Comparison of ENCODE assay signal across 11 cellular contexts in genomic region chr1:244413736-244414135, GRCh38. TPM values are rescaled to one million over a fixed set of nuclear protein-coding genes. Genes with fewer than 3 reads are reported as not detected.
"Had no signal": no experiment of that assay in that cellular context is flagged by ENCODE, and none has a peak within 500 bp of the region (broad histone marks: within the 10 kb centered on the region; RNA-seq: fewer than 3 reads in every experiment).

No MANE protein-coding gene starts in this region.

- H3K27me3 ChIP-seq: ascending aorta, tibial artery, uterus had no signal

- H3K27ac Mint-ChIP-seq: natural killer cell treated with Interleukin-12 subunit alpha and Interleukin-12 subunit beta and Interleukin-15 and Interleukin-18, amount 100 ng/mL, for 72 hours; stimulated activated memory B cell treated with anti-CD40 and anti-IgM and Interleukin-4, amounts not matched to agents 10 μg/mL and 1 μg/mL and 100 μg/mL, for 72 hours had no signal

- DNase-seq: activated CD4-positive, alpha-beta T cell treated with anti-CD3 and anti-CD28 coated beads, Interleukin-2, amount 50 U/mL, for 48 hours; activated effector memory CD4-positive, alpha-beta T cell treated with anti-CD3 and anti-CD28 coated beads, Interleukin-2, amount 50 U/mL, for 16 hours; foreskin melanocyte; nucleus accumbens; stimulated activated CD4-positive, alpha-beta T cell treated with anti-CD3 and anti-CD28 coated beads, Interleukin-2, amount 100 ng/mL, for 48 hours; tibial artery; uterus had no signal

- H3K9me3 Mint-ChIP-seq: natural killer cell treated with Interleukin-12 subunit alpha and Interleukin-12 subunit beta and Interleukin-15 and Interleukin-18, amount 100 ng/mL, for 72 hours; stimulated activated memory B cell treated with anti-CD40 and anti-IgM and Interleukin-4, amounts not matched to agents 10 μg/mL and 1 μg/mL and 100 μg/mL, for 72 hours had no signal

- H3K36me3 ChIP-seq: uterus had no signal

- H3K9me3 ChIP-seq: ascending aorta, tibial artery, uterus had no signal

- H3K27ac ChIP-seq: ascending aorta, SK-N-MC, tibial artery, uterus had no signal

- ATAC-seq: natural killer cell treated with Interleukin-12 subunit alpha and Interleukin-12 subunit beta and Interleukin-15 and Interleukin-18, amount 100 ng/mL, for 72 hours; stimulated activated memory B cell treated with anti-CD40 and anti-IgM and Interleukin-4, amounts not matched to agents 10 μg/mL and 1 μg/mL and 100 μg/mL, for 72 hours had no signal

- H3K4me3 Mint-ChIP-seq: natural killer cell treated with Interleukin-12 subunit alpha and Interleukin-12 subunit beta and Interleukin-15 and Interleukin-18, amount 100 ng/mL, for 72 hours; stimulated activated memory B cell treated with anti-CD40 and anti-IgM and Interleukin-4, amounts not matched to agents 10 μg/mL and 1 μg/mL and 100 μg/mL, for 72 hours had no signal

- H3K4me1 ChIP-seq: ascending aorta, tibial artery, uterus had no signal

- H3K4me3 ChIP-seq: ascending aorta, SK-N-MC, tibial artery, uterus had no signal

- H3K27me3 Mint-ChIP-seq: natural killer cell treated with Interleukin-12 subunit alpha and Interleukin-12 subunit beta and Interleukin-15 and Interleukin-18, amount 100 ng/mL, for 72 hours; stimulated activated memory B cell treated with anti-CD40 and anti-IgM and Interleukin-4, amounts not matched to agents 10 μg/mL and 1 μg/mL and 100 μg/mL, for 72 hours had no signal

- H3K4me1 Mint-ChIP-seq: stimulated activated memory B cell treated with anti-CD40 and anti-IgM and Interleukin-4, amounts not matched to agents 10 μg/mL and 1 μg/mL and 100 μg/mL, for 72 hours had no signal

RNA-seq across cellular contexts. Expression of gene CATSPERE, which starts 47.3 kb away (rescaled TPM):
- total RNA-seq: ascending aorta had no signal
